8 cellular contexts compared by ENCODE assay signal in the genomic region with DNA sequence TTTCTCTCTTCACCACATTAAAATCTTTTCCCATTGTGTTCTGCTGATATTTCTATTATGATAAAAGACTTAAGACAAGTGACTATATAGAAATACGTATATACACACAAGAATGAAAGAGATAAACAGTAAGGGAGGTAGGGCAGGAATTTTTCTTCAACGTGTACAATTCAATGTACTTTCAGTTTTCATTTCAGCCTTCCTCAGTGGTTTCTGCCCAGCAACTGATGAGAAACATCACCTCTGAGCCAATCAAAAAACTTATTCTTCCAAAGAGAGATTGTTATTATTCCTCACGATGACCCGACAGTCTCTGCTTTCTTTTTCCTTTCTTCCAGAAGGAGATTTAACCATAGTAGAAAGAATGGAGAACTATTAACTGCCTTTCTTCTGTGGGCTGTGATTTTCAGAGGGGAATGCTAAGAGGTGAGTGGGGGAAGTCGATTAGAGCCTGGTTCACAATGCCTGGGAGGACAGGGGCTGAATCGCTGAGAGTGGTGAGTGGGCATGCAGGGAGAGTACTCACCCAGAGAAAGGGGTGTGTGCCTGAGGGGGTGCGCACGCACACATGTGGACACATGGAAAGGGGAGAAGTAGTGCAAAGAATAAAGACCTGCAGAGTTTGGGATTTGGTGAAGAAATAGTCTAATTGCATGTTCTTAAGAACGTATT. TPM values are rescaled to one million over a fixed set of nuclear protein-coding genes. Genes with fewer than 3 reads are reported as not detected.
DNase-seq lines count a peak whose midpoint lies in the region; ATAC-seq and TF ChIP-seq lines count a peak whose summit lies in the region.

A gene (plus strand): TSS at position 289 of the 672 bp plus-strand sequence. CDS start 3,289 bp downstream, outside the sequence.

- TF ChIP-seq CTCF in gastroesophageal sphincter (IDR thresholded peaks at IDR 0.05) (no peak), neutrophil (IDR thresholded peaks at IDR 0.05) (no peak), suprapubic skin (IDR thresholded peaks at IDR 0.05) (no peak)

- ATAC-seq in gastroesophageal sphincter: peak; percentile 96

- in situ Hi-C loops in G401 (cut with HindIII; ENCODE audit: low sequenced_read_pairs): no loop called here

- H3K4me3 ChIP-seq in gastroesophageal sphincter (peak within 1 kb of the TSS; percentile 54 to 100), neutrophil (ENCODE audit: low read depth in 1 of 2, low read length in 1 of 2) (peak within 1 kb of the TSS; percentile 63 to 83), suprapubic skin (peak within 1 kb of the TSS; percentile 71)

- 0% methylated on average over 9 of the region's 9 CpGs for WGBS in gastroesophageal sphincter (ENCODE audit: low coverage in 1 of 2), 2 donors
- WGBS in suprapubic skin: 0% methylated on average over 9 of the region's 9 CpGs

- H3K27me3 ChIP-seq in gastroesophageal sphincter (no peaks in the 10 kb centered on the region), neutrophil (no peaks in the 10 kb centered on the region), suprapubic skin (no peaks in the 10 kb centered on the region)

- no peaks in the 10 kb centered on the region for H3K9me3 ChIP-seq in gastroesophageal sphincter
- no peaks in the 10 kb centered on the region for H3K9me3 ChIP-seq in neutrophil
- H3K9me3 ChIP-seq in suprapubic skin: no peaks in the 10 kb centered on the region

- peak within 1 kb of the TSS; percentile 78 to 86 (median 85) for H3K27ac ChIP-seq in gastroesophageal sphincter
- peak within 1 kb of the TSS; percentile 84 for H3K27ac ChIP-seq in neutrophil
- peak within 1 kb of the TSS; percentile 86 for H3K27ac ChIP-seq in suprapubic skin

- DNase-seq in G401 (ENCODE audit: low spot score): peak; percentile 87
- peak; percentile 73 for DNase-seq in H4 (ENCODE audit: low spot score)
- DNase-seq in LoVo (ENCODE audit: low spot score): peak; percentile 78
- DNase-seq in SK-N-DZ (ENCODE audit: low spot score): peak; percentile 44
- peak; percentile 71 for DNase-seq in activated naive CD4-positive, alpha-beta T cell treated with anti-CD3 and anti-CD28 coated beads, Interleukin-2, amount 50 U/mL, for 16 hours
- peak in 1 of 2 donors; percentile 82 for DNase-seq in suprapubic skin (ENCODE audit: low spot score in 2 of 2)

- H3K36me3 ChIP-seq in gastroesophageal sphincter: peaks cover 0 to 13% of the 10 kb centered on the region in 2 donors
- peaks cover 22% of the 10 kb centered on the region for H3K36me3 ChIP-seq in neutrophil
- peaks cover 7% of the 10 kb centered on the region for H3K36me3 ChIP-seq in suprapubic skin

- TF ChIP-seq EP300 in gastroesophageal sphincter (IDR thresholded peaks at IDR 0.05) (no peak), suprapubic skin (IDR thresholded peaks at IDR 0.05) (no peak)

- TF ChIP-seq POLR2A in gastroesophageal sphincter (IDR thresholded peaks at IDR 0.05) (no peak), suprapubic skin (IDR thresholded peaks at IDR 0.05) (no peak)

- H3K4me1 ChIP-seq in gastroesophageal sphincter: peaks cover 0 to 41% (median 9%) of the 10 kb centered on the region in 3 donors
- peaks cover 25 to 42% of the 10 kb centered on the region in 2 experiments for H3K4me1 ChIP-seq in neutrophil (ENCODE audit: control insufficient read depth in 1 of 2, insufficient read depth in 1 of 2, low read depth in 1 of 2, low read length in 1 of 2)
- H3K4me1 ChIP-seq in suprapubic skin: peaks cover 29% of the 10 kb centered on the region

RNA-seq across cellular contexts. Expression of the gene that starts here (rescaled TPM):
- 1.4 and 2.2 TPM in 2 replicates for total RNA-seq in G401 (2014; rRNA removed; shearing (Covaris generic))
- 26.6 and 29.0 TPM in 2 replicates for total RNA-seq in H4 (2014; rRNA removed; shearing (Covaris generic))
- 0.12 TPM in 1 of 2 replicates, not detected in the other for polyA plus RNA-seq in SK-N-DZ (2014; cell fraction: cytosol; rRNA removed)
- polyA plus RNA-seq in SK-N-DZ (2014; cell fraction: nucleus; rRNA removed): 0.08 and 0.46 TPM in 2 replicates
- total RNA-seq in gastroesophageal sphincter (10 to 100 TPM in 1 of 4 donors, 1 to 10 TPM in 3; 7.5 to 14.3 (median 8.2) TPM), suprapubic skin (10 to 100 TPM; 11.4 to 28.1 (median 14.5) TPM)
